In genomic region chr12:56156464-56157200, GRCh38 we compare ENCODE assay signal across 8 cellular contexts. TPM values are rescaled to one million over a fixed set of nuclear protein-coding genes. Genes with fewer than 3 reads are reported as not detected.
DNase-seq lines count a peak whose midpoint lies in the region; TF ChIP-seq lines count a peak whose summit lies in the region.
"Not testable (repeated sequence)": the region's sequence is repeated elsewhere in the genome, so short reads cannot be mapped to it uniquely, and the experiment has no call there.

No MANE protein-coding gene starts in this region.

- H3K27ac Mint-ChIP-seq in T-helper 2 cell treated with Interferon-gamma antibody and Interleukin-4, amounts not matched to agents 5 μg/mL and 100 μg/mL, for 36 hours, result peak overlapping the region; percentile 98

- H2AK5ac ChIP-seq in neuronal stem cell (ENCODE audit: low read depth, low read length), result not testable (repeated sequence)

- not testable (repeated sequence) for H3K18ac ChIP-seq in neuronal stem cell (ENCODE audit: low read length)

- WGBS in adrenal gland, 4 donors, result 84 to 92% (median 89%) methylated on average over 21 of the region's 21 CpGs
- no CpG with 5 or more reads among the region's 21 CpGs for WGBS in neuronal stem cell (ENCODE audit: extremely low coverage in 2 of 2, insufficient read length in 2 of 2, insufficient replicate concordance in 1 of 2), 2 donors

- H2BK120ac ChIP-seq in neuronal stem cell (ENCODE audit: low read depth, low read length), result not testable (repeated sequence)

- not testable (repeated sequence) for H3K27me3 Mint-ChIP-seq in T-helper 2 cell treated with Interferon-gamma antibody and Interleukin-4, amounts not matched to agents 5 μg/mL and 100 μg/mL, for 36 hours (ENCODE audit: low read depth)

- peak overlapping the region; percentile 94 for H3K4me3 Mint-ChIP-seq in T-helper 2 cell treated with Interferon-gamma antibody and Interleukin-4, amounts not matched to agents 5 μg/mL and 100 μg/mL, for 36 hours

- not testable (repeated sequence) for H2BK12ac ChIP-seq in neuronal stem cell (ENCODE audit: low read length)

- not testable (repeated sequence) for H3K79me1 ChIP-seq in neuronal stem cell (ENCODE audit: low read depth, low read length)

- not testable (repeated sequence) for H2BK15ac ChIP-seq in neuronal stem cell (ENCODE audit: low read length)

- H3K23ac ChIP-seq in neuronal stem cell (ENCODE audit: low read depth, low read length, poor library complexity), result not testable (repeated sequence)

- H3K9ac ChIP-seq in neuronal stem cell (ENCODE audit: low read depth, low read length, poor library complexity), result not testable (repeated sequence)

- H3K4me1 Mint-ChIP-seq in T-helper 2 cell treated with Interferon-gamma antibody and Interleukin-4, amounts not matched to agents 5 μg/mL and 100 μg/mL, for 36 hours (ENCODE audit: low read depth), result peaks cover 41% of the 10 kb centered on the region

- not testable (repeated sequence) for H3K9me3 ChIP-seq in adrenal gland (replicated peaks in 1 of 3); neuronal stem cell (replicated peaks in 1 of 2; ENCODE audit: control insufficient read depth in 2 of 2, insufficient read depth in 1 of 2, low read depth in 1 of 2, low read length in 2 of 2)

- not testable (repeated sequence) for H3K4me2 ChIP-seq in neuronal stem cell (ENCODE audit: insufficient read depth, low read length, poor library complexity, severe bottlenecking)

- peak overlapping the region; percentile 92 for H3K27ac ChIP-seq in C4-2B
- peak overlapping the region in 4 of 5 donors; percentile 94 to 98 (median 96) for H3K27ac ChIP-seq in adrenal gland
- peak overlapping the region; percentile 96 for H3K27ac ChIP-seq in neuronal stem cell (replicated peaks; ENCODE audit: low read length)
- peak overlapping the region; percentile 87 for H3K27ac ChIP-seq in substantia nigra (ENCODE audit: low read depth, low read length, poor library complexity, severe bottlenecking)

- H4K8ac ChIP-seq in neuronal stem cell (ENCODE audit: low read depth, low read length), result not testable (repeated sequence)

- not testable (repeated sequence) for H4K91ac ChIP-seq in neuronal stem cell (ENCODE audit: low read depth, low read length, poor library complexity)

- not testable (repeated sequence) for TF ChIP-seq POLR2A in adrenal gland (IDR thresholded peaks at IDR 0.05)

- H2BK5ac ChIP-seq in neuronal stem cell (ENCODE audit: low read length), result not testable (repeated sequence)

- H3K27me3 ChIP-seq in adrenal gland; neuronal stem cell (ENCODE audit: control insufficient read depth in 3 of 3, insufficient read depth in 3 of 3, low read depth in 1 of 3, low read length in 3 of 3): not testable (repeated sequence)

- TF ChIP-seq CTCF in C4-2B (conservative IDR thresholded peaks at IDR 0.05); adrenal gland (IDR thresholded peaks at IDR 0.05); epithelial cell of esophagus (IDR thresholded peaks at IDR 0.05; ENCODE audit: insufficient read depth, low read depth, low read length, missing control alignments): not testable (repeated sequence)

- H3K36me3 ChIP-seq in adrenal gland (replicated peaks in 1 of 2), result peaks cover 0 to 23% of the 10 kb centered on the region in 2 donors
- H3K36me3 ChIP-seq in neuronal stem cell (replicated peaks in 1 of 2; ENCODE audit: control insufficient read depth in 2 of 2, insufficient read depth in 2 of 2, low read length in 2 of 2), result peaks cover 30 to 41% of the 10 kb centered on the region in 2 donors

- not testable (repeated sequence) for H3K14ac ChIP-seq in neuronal stem cell (ENCODE audit: low read length)

- H3K36me3 Mint-ChIP-seq in T-helper 2 cell treated with Interferon-gamma antibody and Interleukin-4, amounts not matched to agents 5 μg/mL and 100 μg/mL, for 36 hours (ENCODE audit: low read depth), result peaks cover 48% of the 10 kb centered on the region

- DNase-seq in HK-2 (ENCODE audit: unreplicated experiment) (peak; percentile 63), adrenal gland (peak in 2 of 7 donors; percentile 25 to 39), epithelial cell of esophagus (ENCODE audit: low read depth) (peak; percentile 55), kidney glomerular epithelial cell (lab: John Stamatoyannopoulos, UW) (peak; percentile 13)
- not testable (repeated sequence) for DNase-seq in T-helper 2 cell treated with Interferon-gamma antibody and Interleukin-4, amounts not matched to agents 5 μg/mL and 100 μg/mL, for 36 hours (ENCODE audit: low spot score); neuronal stem cell (ENCODE audit: low spot score); substantia nigra (lab: John Stamatoyannopoulos, UW)

- peak overlapping the region in 2 of 4 donors; percentile 55 to 71 for H3K4me3 ChIP-seq in adrenal gland
- H3K4me3 ChIP-seq in epithelial cell of esophagus (ENCODE audit: low read length), result peak overlapping the region; percentile 100
- H3K4me3 ChIP-seq in neuronal stem cell (ENCODE audit: low read length in 2 of 2), result not testable (repeated sequence)

- intact Hi-C loops in adrenal gland (cut with DNase I), result not testable (repeated sequence)

- not testable (repeated sequence) for H3K4ac ChIP-seq in neuronal stem cell (ENCODE audit: low read length)

- not testable (repeated sequence) for H2AFZ ChIP-seq in neuronal stem cell (ENCODE audit: low read length)

- H3K9me3 Mint-ChIP-seq in T-helper 2 cell treated with Interferon-gamma antibody and Interleukin-4, amounts not matched to agents 5 μg/mL and 100 μg/mL, for 36 hours, result not testable (repeated sequence)

- H3K4me1 ChIP-seq in adrenal gland (replicated peaks in 1 of 2) (peaks cover 29 to 40% of the 10 kb centered on the region in 2 donors), neuronal stem cell (ENCODE audit: control insufficient read depth in 2 of 2, insufficient read depth in 1 of 2, low read depth in 1 of 2, low read length in 2 of 2) (peaks cover 27 to 34% of the 10 kb centered on the region in 2 donors)

RNA-seq across cellular contexts. Expression of gene MYL6, which starts 1.5 kb away (rescaled TPM):
- 1,000 to 10,000 TPM; 1,276 to 1,610 (median 1,571) TPM for total RNA-seq in adrenal gland
- 1,000 to 10,000 TPM; 1,464 to 3,646 (median 1,841) TPM for polyA plus RNA-seq in adrenal gland
- 1,112 TPM for polyA plus RNA-seq in neuronal stem cell (2013, experiment 1 of 2)
- polyA plus RNA-seq in neuronal stem cell (2013, experiment 2 of 2), result 1,108 TPM

RNA-seq across cellular contexts. Expression of gene MYL6B, which starts 4.2 kb away (rescaled TPM):
- 10 to 100 TPM; 28.0 to 89.3 (median 60.0) TPM for total RNA-seq in adrenal gland
- 100 to 1,000 TPM in 2 of 3 donors, 10 to 100 TPM in 1; 33.4 to 129 (median 118) TPM for polyA plus RNA-seq in adrenal gland
- 232 TPM for polyA plus RNA-seq in neuronal stem cell (2013, experiment 1 of 2)
- polyA plus RNA-seq in neuronal stem cell (2013, experiment 2 of 2), result 230 TPM

RNA-seq across cellular contexts. Expression of gene ESYT1, which starts 28.6 kb away (rescaled TPM):
- 100 to 1,000 TPM in 7 of 8 donors, 10 to 100 TPM in 1; 95.5 to 156 (median 127) TPM for total RNA-seq in adrenal gland
- polyA plus RNA-seq in adrenal gland, result 100 to 1,000 TPM in 1 of 3 donors, 10 to 100 TPM in 2; 27.2 to 103 (median 35.4) TPM
- polyA plus RNA-seq in neuronal stem cell (2013, experiment 1 of 2), result 33.2 TPM
- 33.3 TPM for polyA plus RNA-seq in neuronal stem cell (2013, experiment 2 of 2)

RNA-seq across cellular contexts. Expression of gene SMARCC2, which starts 32.7 kb away (rescaled TPM):
- total RNA-seq in adrenal gland, result 100 to 1,000 TPM in 1 of 8 donors, 10 to 100 TPM in 7; 48.5 to 102 (median 72.3) TPM
- polyA plus RNA-seq in adrenal gland, result 10 to 100 TPM; 22.8 to 75.1 (median 46.6) TPM
- 69.4 TPM for polyA plus RNA-seq in neuronal stem cell (2013, experiment 1 of 2)
- polyA plus RNA-seq in neuronal stem cell (2013, experiment 2 of 2), result 66.2 TPM

RNA-seq across cellular contexts. Expression of gene ZC3H10, which starts 38.6 kb away (rescaled TPM):
- 10 to 100 TPM in 3 of 8 donors, 1 to 10 TPM in 5; 4.3 to 15.0 (median 8.8) TPM for total RNA-seq in adrenal gland
- 1 to 10 TPM; 2.2 to 5.5 (median 5.0) TPM for polyA plus RNA-seq in adrenal gland
- 3.9 TPM for polyA plus RNA-seq in neuronal stem cell (2013, experiment 1 of 2)
- polyA plus RNA-seq in neuronal stem cell (2013, experiment 2 of 2), result 3.9 TPM
